8 cellular contexts compared by ENCODE assay signal in the genomic region with DNA sequence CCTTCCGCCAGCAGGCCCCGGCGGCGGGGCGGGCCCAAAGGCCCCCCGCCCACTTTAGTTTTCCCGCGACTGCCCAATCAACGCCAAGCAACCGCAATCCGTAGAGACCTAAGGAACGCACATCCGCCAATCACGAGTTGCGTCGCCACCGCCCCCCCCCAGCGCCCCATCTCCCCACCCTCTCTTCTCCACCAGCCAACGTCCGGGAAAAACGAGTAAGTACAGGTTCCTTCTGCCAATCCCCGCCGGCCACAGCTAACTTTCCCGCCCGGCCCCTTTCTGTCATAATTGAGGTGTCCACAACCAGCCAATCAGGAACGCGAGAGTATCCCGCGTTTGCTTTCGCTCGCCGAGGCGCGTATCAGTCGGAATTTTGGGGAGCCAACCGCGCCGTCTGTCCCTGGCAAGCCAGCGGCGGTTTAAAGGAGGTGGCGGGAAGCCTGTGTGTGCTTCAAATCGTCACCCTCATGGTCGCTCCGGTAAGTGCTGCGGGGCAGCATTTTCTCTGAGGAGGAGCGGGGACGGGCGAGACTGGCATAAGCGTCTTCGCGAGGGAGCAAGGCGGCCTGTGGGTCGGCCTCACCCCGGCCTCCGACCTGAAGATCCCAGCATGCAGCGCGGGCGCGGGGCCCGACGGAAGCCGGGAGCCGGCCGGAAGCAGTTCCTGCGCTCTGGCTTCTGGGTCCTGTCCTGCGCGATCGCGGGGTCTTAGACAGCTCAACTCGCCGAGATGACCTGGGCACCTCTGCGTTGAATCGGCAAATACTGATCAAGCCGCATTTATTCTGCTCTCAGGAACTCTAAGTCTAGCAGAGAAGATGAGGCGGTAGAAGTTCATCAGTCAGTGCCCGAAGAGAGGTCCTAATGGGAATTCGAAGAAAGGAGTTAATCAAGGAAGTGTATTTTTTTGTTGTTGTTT. TPM values are rescaled to one million over a fixed set of nuclear protein-coding genes. Genes with fewer than 3 reads are reported as not detected.
DNase-seq lines count a peak whose midpoint lies in the region; ATAC-seq and TF ChIP-seq lines count a peak whose summit lies in the region.

A gene with protein sequence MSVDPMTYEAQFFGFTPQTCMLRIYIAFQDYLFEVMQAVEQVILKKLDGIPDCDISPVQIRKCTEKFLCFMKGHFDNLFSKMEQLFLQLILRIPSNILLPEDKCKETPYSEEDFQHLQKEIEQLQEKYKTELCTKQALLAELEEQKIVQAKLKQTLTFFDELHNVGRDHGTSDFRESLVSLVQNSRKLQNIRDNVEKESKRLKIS (plus strand): TSS at position 361 of the 919 bp plus-strand sequence. CDS start 2,297 bp downstream, outside the sequence.

- H4K20me1 ChIP-seq in PC-3 (ENCODE audit: low read length) = no peaks in the 10 kb centered on the region

- no peaks in the 10 kb centered on the region for H3K9me3 ChIP-seq in PC-3 (ENCODE audit: low read length)

- CTCF ChIA-PET in PC-3 (lab: Charles Lee) = interaction anchor here (1.5 kb wide), 1 partner anchor 47 kb away, joined by 4 read pairs; a partner anchor contains a TSS

- H3K79me2 ChIP-seq in PC-3 (ENCODE audit: low read length) = peaks cover 72% of the 10 kb centered on the region

- peak; percentile 97 for DNase-seq in DMS 273 treated with DMSO at 0.1 percent for 48 hours (lab: John Stamatoyannopoulos, UW)
- DNase-seq in PC-3 = peak; percentile 95
- DNase-seq in activated T-cell treated with anti-CD3 and anti-CD28 coated beads for 48 hours (ENCODE audit: low read depth) = peak; percentile 93
- peak; percentile 98 for DNase-seq in epithelial cell of prostate (ENCODE audit: low read depth, low spot score)
- DNase-seq in mucosa of gallbladder (ENCODE audit: low spot score) = peak; percentile 99
- peak; percentile 94 to 97 for DNase-seq in stimulated activated CD8-positive, alpha-beta memory T cell treated with anti-CD3 and anti-CD28 coated beads, Interleukin-4, amount 100 ng/mL, for 4 hours (ENCODE audit: low read depth in 2 of 2, low spot score in 1 of 2)

- H3K27ac ChIP-seq in PC-3 (ENCODE audit: low read length) (peak within 1 kb of the TSS; percentile 97), epithelial cell of prostate (peak within 1 kb of the TSS; percentile 94)

- H3K9me2 ChIP-seq in PC-3 (replicated peaks; ENCODE audit: low read length) = no peaks in the 10 kb centered on the region

- peaks cover 11% of the 10 kb centered on the region for H3K4me1 ChIP-seq in PC-3 (ENCODE audit: insufficient read depth, low read length)

- H3K36me3 ChIP-seq in PC-3 (ENCODE audit: low read depth, low read length) = peaks cover 49% of the 10 kb centered on the region

- TF ChIP-seq CTCF in PC-3 (conservative IDR thresholded peaks at IDR 0.05; ENCODE audit: low read depth, low read length) = no peak

- H3K4me3 ChIP-seq in PC-3 (ENCODE audit: low read length) = peak within 1 kb of the TSS; percentile 100

- H3K4me2 ChIP-seq in PC-3 (ENCODE audit: low read length) = peak within 1 kb of the TSS; percentile 96

- POLR2A ChIA-PET in PC-3 (lab: Charles Lee; ENCODE audit: unreplicated experiment) = interaction anchor here (0.6 to 0.7 kb wide), 3 partner anchors 44 to 310 kb away, joined by 3 read pairs; no protein-coding TSS in a partner anchor

- intact Hi-C loops in PC-3 (cut with micrococcal nuclease) = loop anchor here (1.0 kb wide), 2 partner anchors 14 to 17 kb away; no protein-coding TSS in a partner anchor

- ATAC-seq in GM21576 (IDR thresholded peaks at IDR 0.05; ENCODE audit: unreplicated experiment) (peak; percentile 80), PC-3 (peak; percentile 94)

- H3K27me3 ChIP-seq in PC-3 (ENCODE audit: low read length) = no peaks in the 10 kb centered on the region

- peak within 1 kb of the TSS; percentile 88 for H2AFZ ChIP-seq in PC-3 (ENCODE audit: low read length)

- peak within 1 kb of the TSS; percentile 98 for H3K9ac ChIP-seq in PC-3 (ENCODE audit: low read length)

- BruUV-seq in PC-3 (replicated peaks; lab: Mats Ljungman, UMichigan) = TSS peak; percentile 62

- no peak for TF ChIP-seq EP300 in Ishikawa (IDR thresholded peaks at IDR 0.05; ENCODE audit: borderline replicate concordance)

- H3F3A ChIP-seq in PC-3 (ENCODE audit: low read length, unreplicated experiment) = no peaks in the 10 kb centered on the region

- TF ChIP-seq RAD21 in Ishikawa (IDR thresholded peaks at IDR 0.05; ENCODE audit: low read depth) = no peak

TF ChIP-seq in Ishikawa, 13 proteins besides CTCF, POLR2A, EP300 and RAD21:
- TF ChIP-seq NFIC (IDR thresholded peaks at IDR 0.05) (no peak), ZBTB7A (IDR thresholded peaks at IDR 0.05; ENCODE audit: low read depth) (no peak), CREB1 (IDR thresholded peaks at IDR 0.05; ENCODE audit: low read depth) (peak; percentile 79), TCF12 (IDR thresholded peaks at IDR 0.05; ENCODE audit: low read depth) (peak; percentile 45), EGR1 (IDR thresholded peaks at IDR 0.05) (no peak), CEBPB (IDR thresholded peaks at IDR 0.05) (no peak), TEAD4 (IDR thresholded peaks at IDR 0.05) (peak; percentile 24; the same call in 1 of the 2 replicates), TAF1 (IDR thresholded peaks at IDR 0.05; ENCODE audit: low read depth) (peak; percentile 68), FOXM1 (IDR thresholded peaks at IDR 0.05; ENCODE audit: borderline replicate concordance, low read depth) (peak; percentile 71; the same call in 1 of the 2 replicates), YY1 (IDR thresholded peaks at IDR 0.05; ENCODE audit: low read depth) (peak; percentile 57; the same call in 1 of the 2 replicates)
- TF ChIP-seq, protein P1, sequence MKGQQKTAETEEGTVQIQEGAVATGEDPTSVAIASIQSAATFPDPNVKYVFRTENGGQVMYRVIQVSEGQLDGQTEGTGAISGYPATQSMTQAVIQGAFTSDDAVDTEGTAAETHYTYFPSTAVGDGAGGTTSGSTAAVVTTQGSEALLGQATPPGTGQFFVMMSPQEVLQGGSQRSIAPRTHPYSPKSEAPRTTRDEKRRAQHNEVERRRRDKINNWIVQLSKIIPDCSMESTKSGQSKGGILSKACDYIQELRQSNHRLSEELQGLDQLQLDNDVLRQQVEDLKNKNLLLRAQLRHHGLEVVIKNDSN (IDR thresholded peaks at IDR 0.05) = no peak
- TF ChIP-seq, protein P2, sequence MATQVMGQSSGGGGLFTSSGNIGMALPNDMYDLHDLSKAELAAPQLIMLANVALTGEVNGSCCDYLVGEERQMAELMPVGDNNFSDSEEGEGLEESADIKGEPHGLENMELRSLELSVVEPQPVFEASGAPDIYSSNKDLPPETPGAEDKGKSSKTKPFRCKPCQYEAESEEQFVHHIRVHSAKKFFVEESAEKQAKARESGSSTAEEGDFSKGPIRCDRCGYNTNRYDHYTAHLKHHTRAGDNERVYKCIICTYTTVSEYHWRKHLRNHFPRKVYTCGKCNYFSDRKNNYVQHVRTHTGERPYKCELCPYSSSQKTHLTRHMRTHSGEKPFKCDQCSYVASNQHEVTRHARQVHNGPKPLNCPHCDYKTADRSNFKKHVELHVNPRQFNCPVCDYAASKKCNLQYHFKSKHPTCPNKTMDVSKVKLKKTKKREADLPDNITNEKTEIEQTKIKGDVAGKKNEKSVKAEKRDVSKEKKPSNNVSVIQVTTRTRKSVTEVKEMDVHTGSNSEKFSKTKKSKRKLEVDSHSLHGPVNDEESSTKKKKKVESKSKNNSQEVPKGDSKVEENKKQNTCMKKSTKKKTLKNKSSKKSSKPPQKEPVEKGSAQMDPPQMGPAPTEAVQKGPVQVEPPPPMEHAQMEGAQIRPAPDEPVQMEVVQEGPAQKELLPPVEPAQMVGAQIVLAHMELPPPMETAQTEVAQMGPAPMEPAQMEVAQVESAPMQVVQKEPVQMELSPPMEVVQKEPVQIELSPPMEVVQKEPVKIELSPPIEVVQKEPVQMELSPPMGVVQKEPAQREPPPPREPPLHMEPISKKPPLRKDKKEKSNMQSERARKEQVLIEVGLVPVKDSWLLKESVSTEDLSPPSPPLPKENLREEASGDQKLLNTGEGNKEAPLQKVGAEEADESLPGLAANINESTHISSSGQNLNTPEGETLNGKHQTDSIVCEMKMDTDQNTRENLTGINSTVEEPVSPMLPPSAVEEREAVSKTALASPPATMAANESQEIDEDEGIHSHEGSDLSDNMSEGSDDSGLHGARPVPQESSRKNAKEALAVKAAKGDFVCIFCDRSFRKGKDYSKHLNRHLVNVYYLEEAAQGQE (IDR thresholded peaks at IDR 0.05; ENCODE audit: low read depth) = no peak
- TF ChIP-seq, protein P3, sequence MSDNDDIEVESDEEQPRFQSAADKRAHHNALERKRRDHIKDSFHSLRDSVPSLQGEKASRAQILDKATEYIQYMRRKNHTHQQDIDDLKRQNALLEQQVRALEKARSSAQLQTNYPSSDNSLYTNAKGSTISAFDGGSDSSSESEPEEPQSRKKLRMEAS (IDR thresholded peaks at IDR 0.05) = peak; percentile 96

RNA-seq across cellular contexts. Expression of the gene that starts here (rescaled TPM):
- total RNA-seq in PC-3 (2014; rRNA removed) (9.3 and 10.6 TPM in 2 replicates), mucosa of gallbladder (15.3 TPM)

Comparison
In these comparisons a context has a peak if more than half of its experiments do, and no peak if none do; other contexts are left out.
1. Peak in every context shown above with its lines: DNase-seq, ATAC-seq, H3K4me3 ChIP-seq and H3K27ac ChIP-seq.